In genomic region chr5:117207088-117207668, GRCh38 we compare ENCODE assay signal across 20 cellular contexts.
DNase-seq lines count a peak whose midpoint lies in the region; ATAC-seq, FAIRE-seq and TF ChIP-seq lines count a peak whose summit lies in the region.
"Had no signal": no experiment of that assay in that cellular context is flagged by ENCODE, and none has a peak within 500 bp of the region (broad histone marks: within the 10 kb centered on the region; RNA-seq: fewer than 3 reads in every experiment).

No MANE protein-coding gene starts in this region.

- TF ChIP-seq POLR2A in HepG2 (IDR thresholded peaks at IDR 0.05; ENCODE audit: insufficient read depth in 1 of 2, low read depth in 2 of 2, low read length in 2 of 2) = no peak

- TF ChIP-seq EP300 in HepG2 (IDR thresholded peaks at IDR 0.05; ENCODE audit: low read depth in 2 of 2, low read length in 2 of 2) = no peak
- TF ChIP-seq EP300 in HepG2 (CRISPR knock-in tag; IDR thresholded peaks at IDR 0.05; ENCODE audit: borderline replicate concordance) = no peak

- no peak overlapping the region for H2BK5ac ChIP-seq in mesendoderm (ENCODE audit: low read length)

- CTCF ChIA-PET in WTC11 (lab: Charles Lee) (interaction anchor here (1.7 kb wide), 1 partner anchor 11 kb away, joined by 6 read pairs; no protein-coding TSS in a partner anchor), HepG2 (lab: Yijun Ruan, JAX; ENCODE audit: low intra/inter-chr PET ratio, low total read pairs) (no interaction called here)

- no peak overlapping the region for H2AK5ac ChIP-seq in mesendoderm (ENCODE audit: low read length)

- H3K27ac ChIP-seq in GM23338 (ENCODE audit: low read depth) (no peak overlapping the region), mesendoderm (ENCODE audit: low read depth, low read length) (peak overlapping the region; percentile 62), HepG2 (ENCODE audit: extremely low read length, insufficient read depth, low read length) (no peak overlapping the region)
- H3K27ac ChIP-seq: 22Rv1, A549, C4-2B had no signal

- no peaks in the 10 kb centered on the region for H3K27me3 ChIP-seq in GM23338 (ENCODE audit: insufficient read depth)
- H3K27me3 ChIP-seq in mesendoderm (ENCODE audit: insufficient read depth, low read length, poor library complexity) = no peaks in the 10 kb centered on the region
- no peaks in the 10 kb centered on the region for H3K27me3 ChIP-seq in HepG2 (ENCODE audit: control insufficient read depth in 1 of 2, insufficient read depth in 2 of 2, low read length in 2 of 2)

- TF ChIP-seq CTCF in GM23338 (conservative IDR thresholded peaks at IDR 0.05; ENCODE audit: low read depth in 2 of 2) (no peak), WTC11 (IDR thresholded peaks at IDR 0.05) (no peak), HepG2 (CRISPR knock-in tag; IDR thresholded peaks at IDR 0.05) (no peak), CD14-positive monocyte (IDR thresholded peaks at IDR 0.05) (no peak)

- H3K4me3 Mint-ChIP-seq in GM23338 = no peak overlapping the region
- no peak overlapping the region for H3K4me3 Mint-ChIP-seq in WTC11
- no peak overlapping the region for H3K4me3 Mint-ChIP-seq in CD14-positive monocyte
- H3K4me3 Mint-ChIP-seq: CD4-positive, alpha-beta memory T cell; HFFc6 had no signal

- peaks cover 27% of the 10 kb centered on the region for H3K4me1 Mint-ChIP-seq in GM23338
- H3K4me1 Mint-ChIP-seq in WTC11 = peaks cover 36% of the 10 kb centered on the region
- H3K4me1 Mint-ChIP-seq in CD14-positive monocyte = no peaks in the 10 kb centered on the region
- H3K4me1 Mint-ChIP-seq: CD4-positive, alpha-beta memory T cell had no signal

- FAIRE-seq in HepG2 (lab: Jason Lieb, UNC) = no peak
- FAIRE-seq: A549, K562 had no signal

- H3K27ac Mint-ChIP-seq in GM23338 (peak overlapping the region; percentile 64), WTC11 (peak overlapping the region; percentile 50; the same call in 1 of the 2 replicates), CD14-positive monocyte (no peak overlapping the region)
- H3K27ac Mint-ChIP-seq: CD4-positive, alpha-beta memory T cell; HFFc6 had no signal

- H3K9me3 Mint-ChIP-seq in GM23338 = peaks cover 9% of the 10 kb centered on the region; the same call in 2 of the 3 replicates
- peaks cover 11% of the 10 kb centered on the region for H3K9me3 Mint-ChIP-seq in WTC11
- peaks cover 3 to 15% (median 8%) of the 10 kb centered on the region in 7 donors for H3K9me3 Mint-ChIP-seq in CD14-positive monocyte

- in situ Hi-C loops in HepG2 (cut with HindIII; ENCODE audit: extremely low pct_ligation_motif_present, low pct_unique_long_range_greater_than_20kb) = no loop called here

- H3K36me3 Mint-ChIP-seq in GM23338 (ENCODE audit: low read depth) = peaks cover 8% of the 10 kb centered on the region; the same call in 2 of the 3 replicates
- peaks cover 6% of the 10 kb centered on the region for H3K36me3 Mint-ChIP-seq in WTC11
- no peaks in the 10 kb centered on the region for H3K36me3 Mint-ChIP-seq in CD14-positive monocyte
- H3K36me3 Mint-ChIP-seq: CD4-positive, alpha-beta memory T cell had no signal

- ATAC-seq in GM23338 = peak; percentile 89
- peak; percentile 94 for ATAC-seq in WTC11
- ATAC-seq in HG02759 (IDR thresholded peaks at IDR 0.05; ENCODE audit: unreplicated experiment) = no peak
- ATAC-seq in HepG2 = no peak
- ATAC-seq: A549, HCT116, K562 had no signal

- H3K9ac ChIP-seq in mesendoderm (ENCODE audit: low read length) (no peak overlapping the region), HepG2 (ENCODE audit: insufficient read depth, low read depth, low read length) (no peak overlapping the region)

- no CpG with 5 or more reads among the region's 9 CpGs for WGBS in mesendoderm (ENCODE audit: extremely low coverage, insufficient coverage, low lambda C conversion rate)
- 25% methylated on average over 9 of the region's 9 CpGs for WGBS in HepG2 (ENCODE audit: low lambda C conversion rate)

- intact Hi-C loops in HepG2 (cut with micrococcal nuclease; ENCODE audit: unreplicated experiment) = no loop called here
- intact Hi-C loops in CD14-positive monocyte (cut with micrococcal nuclease) = no loop called here

- 0 out of 2 replicates have a peak overlapping the region, but pooled peaks have one; percentile 5 for H3K4me2 ChIP-seq in GM23338
- no peak overlapping the region for H3K4me2 ChIP-seq in mesendoderm (ENCODE audit: low read length)
- H3K4me2 ChIP-seq in HepG2 (ENCODE audit: low read depth, low read length) = no peak overlapping the region
- H3K4me2 ChIP-seq: A549 had no signal

- H4K5ac ChIP-seq in mesendoderm (ENCODE audit: low read length) = no peak overlapping the region

- no peak overlapping the region; the same call in 1 of the 2 replicates for H2AFZ ChIP-seq in GM23338
- H2AFZ ChIP-seq in HepG2 (ENCODE audit: low read length) = no peak overlapping the region

- H3K23ac ChIP-seq in mesendoderm (ENCODE audit: low read length) = no peak overlapping the region

- no peak overlapping the region for H2BK15ac ChIP-seq in mesendoderm (replicated peaks; ENCODE audit: low read depth)

- no peak overlapping the region for H3K18ac ChIP-seq in mesendoderm (ENCODE audit: low read length)

- H3K36me3 ChIP-seq in GM23338 (ENCODE audit: insufficient read depth) (0 out of 2 replicates have a peak, but pooled peaks cover 5% of the 10 kb centered on the region), mesendoderm (ENCODE audit: control insufficient read depth, insufficient read depth, low read length) (no peaks in the 10 kb centered on the region), HepG2 (replicated peaks in 1 of 2; ENCODE audit: control insufficient read depth in 1 of 2, insufficient read depth in 2 of 2, low read length in 2 of 2) (no peaks in the 10 kb centered on the region)

- H3K27me3 Mint-ChIP-seq in GM23338 (ENCODE audit: insufficient read depth, low read depth, poor library complexity) (no peaks in the 10 kb centered on the region), WTC11 (ENCODE audit: low read depth) (no peaks in the 10 kb centered on the region), CD14-positive monocyte (ENCODE audit: low read depth in 3 of 3) (no peaks in the 10 kb centered on the region)
- H3K27me3 Mint-ChIP-seq: CD4-positive, alpha-beta memory T cell had no signal

- H2BK120ac ChIP-seq in mesendoderm (ENCODE audit: low read depth, low read length) = no peak overlapping the region

- H4K20me1 ChIP-seq in GM23338 (replicated peaks; ENCODE audit: insufficient read depth) (no peaks in the 10 kb centered on the region), HepG2 (ENCODE audit: insufficient read depth, low read length) (no peaks in the 10 kb centered on the region)

- H3K79me2 ChIP-seq in GM23338 (replicated peaks; ENCODE audit: insufficient read depth) (no peaks in the 10 kb centered on the region), mesendoderm (ENCODE audit: control insufficient read depth, insufficient read depth, low read length) (no peaks in the 10 kb centered on the region), HepG2 (ENCODE audit: insufficient read depth, low read length) (no peaks in the 10 kb centered on the region)

- TF ChIP-seq RAD21 in HepG2 (CRISPR knock-in tag; IDR thresholded peaks at IDR 0.05) = no peak

- no peak overlapping the region for H3K4me3 ChIP-seq in GM23338
- no peak overlapping the region for H3K4me3 ChIP-seq in mesendoderm (ENCODE audit: low read length)
- H3K4me3 ChIP-seq in HepG2 (replicated peaks in 1 of 3; ENCODE audit: insufficient read depth in 1 of 3, low read depth in 2 of 3, low read length in 3 of 3) = no peak overlapping the region
- H3K4me3 ChIP-seq: A549, K562 had no signal

- no peaks in the 10 kb centered on the region for H3K79me1 ChIP-seq in mesendoderm (ENCODE audit: low read length)

- no TSS peak for BruUV-seq in HepG2 (replicated peaks; lab: Mats Ljungman, UMichigan)

- no peaks in the 10 kb centered on the region for H3F3A ChIP-seq in GM23338 (replicated peaks; ENCODE audit: low read depth)

- H3K9me3 ChIP-seq in HepG2 (ENCODE audit: low read length) = no peaks in the 10 kb centered on the region
- H3K9me3 ChIP-seq: A549 had no signal

- H3K4ac ChIP-seq in mesendoderm (ENCODE audit: low read depth, low read length) = no peak overlapping the region

- H3K4me1 ChIP-seq in GM23338 (ENCODE audit: insufficient read depth) = peaks cover 15% of the 10 kb centered on the region
- peaks cover 4% of the 10 kb centered on the region for H3K4me1 ChIP-seq in mesendoderm (ENCODE audit: control insufficient read depth, low read depth, low read length)
- H3K4me1 ChIP-seq in HepG2 (ENCODE audit: insufficient read depth, low read length) = no peaks in the 10 kb centered on the region
- H3K4me1 ChIP-seq: A549 had no signal

- DNase-seq in GM23338 (ENCODE audit: low spot score) (peak; percentile 42), WTC11 (ENCODE audit: low spot score) (peak; percentile 16), iPS DF 4.7 (ENCODE audit: extremely low read depth, low spot score) (peak; percentile 28), mesendoderm (peak; percentile 39), NCI-H2171 (lab: John Stamatoyannopoulos, UW) (no peak), HepG2 (ENCODE audit: low spot score) (no peak), CD14-positive monocyte (ENCODE audit: low spot score) (no peak)
- DNase-seq: AML-193; Calu3; CD4-positive, alpha-beta memory T cell; DMS79 treated with DMSO at 0.1 percent for 48 hours; GF-D8; HFFc6; IMR-90 had no signal

- 0 out of 2 replicates have a peak, but pooled peaks cover 17% of the 10 kb centered on the region for H3K9me2 ChIP-seq in GM23338 (ENCODE audit: insufficient read depth)

- POLR2A ChIA-PET in WTC11 (lab: Charles Lee) (no interaction called here), HepG2 (lab: Yijun Ruan, JAX) (no interaction called here)

- H3K56ac ChIP-seq in mesendoderm (ENCODE audit: low read length) = no peak overlapping the region

- H4K8ac ChIP-seq in mesendoderm (ENCODE audit: low read depth, low read length) = no peak overlapping the region

TF ChIP-seq in GM23338, 12 proteins besides CTCF, POLR2A, EP300 and RAD21 (continues in another document):
- peak; percentile 21; the same call in 1 of the 2 replicates for TF ChIP-seq NANOG (IDR thresholded peaks at IDR 0.05; ENCODE audit: borderline replicate concordance)

TF ChIP-seq in WTC11, 78 proteins besides CTCF, POLR2A, EP300 and RAD21 (continues in another document):
- no peak for TF ChIP-seq CDX4 (CRISPR knock-in tag; IDR thresholded peaks at IDR 0.05; ENCODE audit: borderline replicate concordance)

TF ChIP-seq in HepG2, 621 proteins besides CTCF, POLR2A, EP300 and RAD21 (continues in another document):
- TF ChIP-seq ZNF550 (CRISPR knock-in tag; IDR thresholded peaks at IDR 0.05; ENCODE audit: borderline replicate concordance) = no peak

Comparison
In these comparisons a context has a peak if more than half of its experiments do, and no peak if none do; other contexts are left out.
1. ATAC-seq: peak in GM23338 (single experiment) and WTC11 (single experiment); none in HG02759 (single experiment) and HepG2 (single experiment).
2. DNase-seq: peak in GM23338 (single experiment), WTC11 (single experiment), iPS DF 4.7 (single experiment) and mesendoderm (single experiment); none in NCI-H2171 (single experiment), HepG2 (single experiment) and CD14-positive monocyte (single experiment).
3. H3K27ac Mint-ChIP-seq: peak in GM23338 (single experiment) and WTC11 (single experiment); none in CD14-positive monocyte (0 of 7).